8 cellular contexts compared by ENCODE assay signal in the genomic region with DNA sequence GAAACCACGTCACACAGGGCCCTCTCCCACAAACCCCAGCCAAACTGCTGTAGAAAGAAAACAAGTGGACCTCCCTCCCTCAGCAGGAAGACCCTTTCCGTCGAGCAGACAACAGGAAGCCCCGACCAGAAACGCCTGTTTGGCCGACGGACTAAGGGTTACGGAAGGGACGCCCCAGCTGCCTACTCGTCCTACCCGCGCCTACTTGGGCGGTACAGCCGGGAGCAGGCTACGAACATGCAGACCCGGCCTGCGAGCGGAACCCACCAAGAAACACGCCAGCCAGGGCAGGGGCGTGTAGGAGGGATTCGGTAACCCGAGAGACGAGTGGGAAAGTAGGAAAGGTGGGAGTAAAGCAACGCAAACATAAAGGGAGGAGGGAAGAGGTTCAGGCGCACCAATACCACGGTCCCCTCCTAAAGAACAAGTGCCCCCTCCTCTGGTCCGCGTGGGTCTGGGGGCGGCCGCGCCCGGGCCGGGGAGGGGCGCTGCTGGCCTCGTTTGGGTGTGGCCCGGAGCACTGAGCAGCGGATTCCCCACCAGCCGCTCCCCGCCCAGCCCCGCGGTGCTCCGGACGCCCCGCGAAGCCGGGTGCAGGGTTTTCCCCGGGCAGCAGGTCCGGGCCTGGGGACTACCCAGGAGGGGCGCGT. TPM values are rescaled to one million over a fixed set of nuclear protein-coding genes. Genes with fewer than 3 reads are reported as not detected.
DNase-seq lines count a peak whose midpoint lies in the region; ATAC-seq, FAIRE-seq and TF ChIP-seq lines count a peak whose summit lies in the region.

No MANE protein-coding gene starts in this region.

- H3K4me3 ChIP-seq in HFF-Myc (replicated peaks; ENCODE audit: low read depth, low read length) (peak overlapping the region; percentile 92), breast epithelium (peak overlapping the region; percentile 88 to 98 (median 97)), HepG2 (replicated peaks in 1 of 3; ENCODE audit: insufficient read depth in 1 of 3, low read depth in 2 of 3, low read length in 3 of 3) (peak overlapping the region; percentile 69 to 89 (median 81))

- H3K9me3 ChIP-seq in breast epithelium (no peaks in the 10 kb centered on the region), HepG2 (ENCODE audit: low read length) (no peaks in the 10 kb centered on the region)

- H3K9ac ChIP-seq in HepG2 (ENCODE audit: insufficient read depth, low read depth, low read length) = peak overlapping the region; percentile 71

- intact Hi-C loops in breast epithelium (cut with DNase I; ENCODE audit: low total_unique reads) = no loop called here
- intact Hi-C loops in HepG2 (cut with micrococcal nuclease; ENCODE audit: unreplicated experiment) = no loop called here

- H3K27ac ChIP-seq in breast epithelium = peak overlapping the region; percentile 91 to 99
- H3K27ac ChIP-seq in HepG2 (ENCODE audit: extremely low read length, insufficient read depth, low read length) = peak overlapping the region; percentile 50

- H3K36me3 ChIP-seq in breast epithelium (no peaks in the 10 kb centered on the region), HepG2 (replicated peaks in 1 of 2; ENCODE audit: control insufficient read depth in 1 of 2, insufficient read depth in 2 of 2, low read length in 2 of 2) (peaks cover 3% of the 10 kb centered on the region in 2 experiments; a peak in 1 of 5 replicates)

- no peaks in the 10 kb centered on the region for H3K27me3 ChIP-seq in breast epithelium
- H3K27me3 ChIP-seq in HepG2 (ENCODE audit: control insufficient read depth in 1 of 2, insufficient read depth in 2 of 2, low read length in 2 of 2) = no peaks in the 10 kb centered on the region; a peak in 1 of 5 replicates

- TF ChIP-seq CTCF in HFF-Myc (IDR thresholded peaks at IDR 0.05; ENCODE audit: low read depth, low read length, missing control alignments) (no peak), breast epithelium (IDR thresholded peaks at IDR 0.05) (no peak), HepG2 (CRISPR knock-in tag; IDR thresholded peaks at IDR 0.05) (no peak)

- no TSS peak for BruUV-seq in HepG2 (replicated peaks; lab: Mats Ljungman, UMichigan)

- H3K79me2 ChIP-seq in HepG2 (ENCODE audit: insufficient read depth, low read length) = peaks cover 48% of the 10 kb centered on the region

- TF ChIP-seq EP300 in HepG2 (IDR thresholded peaks at IDR 0.05; ENCODE audit: low read depth in 2 of 2, low read length in 2 of 2) (no peak), HepG2 (CRISPR knock-in tag; IDR thresholded peaks at IDR 0.05; ENCODE audit: borderline replicate concordance) (no peak)

- TF ChIP-seq RAD21 in HepG2 (CRISPR knock-in tag; IDR thresholded peaks at IDR 0.05) = no peak

- DNase-seq in HFF-Myc (ENCODE audit: extremely low read depth, low read depth) = no peak
- DNase-seq in T-helper 1 cell = peak in 4 of 5 donors; percentile 18 to 54 (median 22)
- no peak for DNase-seq in breast epithelium (ENCODE audit: low spot score in 2 of 2)
- no peak for DNase-seq in HepG2 (ENCODE audit: low spot score)
- DNase-seq in stimulated activated naive CD4-positive, alpha-beta T cell treated with Interleukin-2 at 50 U/mL for 16 hours (lab: John Stamatoyannopoulos, UW) = peak; percentile 24
- no peak for DNase-seq in NCI-H1048 (lab: John Stamatoyannopoulos, UW)

- H2AFZ ChIP-seq in HepG2 (ENCODE audit: low read length) = no peak overlapping the region

- FAIRE-seq in HepG2 (lab: Jason Lieb, UNC) = no peak

- CTCF ChIA-PET in HepG2 (lab: Yijun Ruan, JAX; ENCODE audit: low intra/inter-chr PET ratio, low total read pairs) = interaction anchor here (4.5 kb wide), 1 partner anchor 25 kb away, joined by 59 read pairs; no protein-coding TSS in a partner anchor

- peaks cover 24% of the 10 kb centered on the region for H4K20me1 ChIP-seq in HepG2 (ENCODE audit: insufficient read depth, low read length)

- WGBS in HepG2 (ENCODE audit: low lambda C conversion rate) = 0% methylated on average over 26 of the region's 50 CpGs

- in situ Hi-C loops in HepG2 (cut with HindIII; ENCODE audit: extremely low pct_ligation_motif_present, low pct_unique_long_range_greater_than_20kb) = no loop called here

- ATAC-seq in HepG2 (peak; percentile 50), HG03457 (IDR thresholded peaks at IDR 0.05; ENCODE audit: unreplicated experiment) (no peak), GM19395 (IDR thresholded peaks at IDR 0.05; ENCODE audit: unreplicated experiment) (no peak)

- TF ChIP-seq POLR2A in breast epithelium (IDR thresholded peaks at IDR 0.05) (no peak), HepG2 (IDR thresholded peaks at IDR 0.05; ENCODE audit: insufficient read depth in 1 of 2, low read depth in 2 of 2, low read length in 2 of 2) (no peak)

- POLR2A ChIA-PET in HepG2 (lab: Yijun Ruan, JAX) = interaction anchor here (1.0 to 2.7 kb wide), 4 partner anchors 8 to 41 kb away, joined by 3 to 19 read pairs (median 4); no protein-coding TSS in a partner anchor

- H3K4me1 ChIP-seq in breast epithelium = peaks cover 19 to 34% of the 10 kb centered on the region in 2 donors
- H3K4me1 ChIP-seq in HepG2 (ENCODE audit: insufficient read depth, low read length) = peaks cover 63% of the 10 kb centered on the region

- H3K4me2 ChIP-seq in HepG2 (ENCODE audit: low read depth, low read length) = peak overlapping the region; percentile 94

TF ChIP-seq in HepG2, 621 proteins besides CTCF, POLR2A, EP300 and RAD21 (continues in another document):
- TF ChIP-seq ZNF841 (CRISPR knock-in tag; IDR thresholded peaks at IDR 0.05; ENCODE audit: borderline replicate concordance) (no peak), PHB2 (IDR thresholded peaks at IDR 0.05; ENCODE audit: partially characterized antibody) (no peak), ZBTB7A (CRISPR knock-in tag; IDR thresholded peaks at IDR 0.05) (0 out of 2 replicates have a peak, but pooled peaks have one; percentile 39), HOXA3 (CRISPR knock-in tag; IDR thresholded peaks at IDR 0.05) (0 out of 2 replicates have a peak, but pooled peaks have one; percentile 13), HNRNPL (IDR thresholded peaks at IDR 0.05; ENCODE audit: low read depth, low read length) (no peak), ZNF883 (CRISPR knock-in tag; IDR thresholded peaks at IDR 0.05; ENCODE audit: not compliant biosample characterization) (peak; percentile 5)

RNA-seq across cellular contexts. Expression of a gene that starts 0.5 kb away (rescaled TPM):
- total RNA-seq in breast epithelium (100 to 1,000 TPM in 1 of 3 donors, 10 to 100 TPM in 2; 70.4 to 156 (median 84.9) TPM), HepG2 (2016; rRNA removed; fragmentation: Illumina TruSeq; extraction: Trizol) (16.8 and 25.6 TPM in 2 replicates)
- 11.2 and 14.8 TPM in 2 replicates for total RNA-seq in HepG2 (2016; cell fraction: cytosol; rRNA removed; fragmentation: Illumina TruSeq; extraction: Trizol; ENCODE audit: low read depth)
- total RNA-seq in HepG2 (2016; cell fraction: insoluble cytoplasmic fraction; rRNA removed; fragmentation: Illumina TruSeq; extraction: Trizol) = 16.6 and 20.0 TPM in 2 replicates
- 11.0 and 15.4 TPM in 2 replicates for total RNA-seq in HepG2 (2016; cell fraction: membrane; rRNA removed; fragmentation: Illumina TruSeq; extraction: Trizol)
- 9.2 and 9.3 TPM in 2 replicates for total RNA-seq in HepG2 (2016; cell fraction: nucleus; rRNA removed; fragmentation: Illumina TruSeq; extraction: Trizol)
- polyA plus RNA-seq in HepG2 (2011; rRNA removed) = 21.2 and 28.7 TPM in 2 replicates
- 20.0 and 23.9 TPM in 2 replicates for polyA plus RNA-seq in HepG2 (2011; cell fraction: cytosol; rRNA removed)
- 4.5 and 6.8 TPM in 2 replicates for polyA plus RNA-seq in HepG2 (2011; cell fraction: nucleus; rRNA removed)
- polyA plus RNA-seq in HepG2 (2012) = 83.4 and 162 TPM in 2 replicates
- polyA plus RNA-seq in HepG2 (2016; cell fraction: cytosol; fragmentation: Illumina TruSeq; extraction: Trizol; ENCODE audit: low read depth) = 40.3 and 56.7 TPM in 2 replicates
- polyA plus RNA-seq in HepG2 (2016; cell fraction: insoluble cytoplasmic fraction; fragmentation: Illumina TruSeq; extraction: Trizol; ENCODE audit: low read depth) = 59.5 and 63.7 TPM in 2 replicates
- 33.3 and 43.6 TPM in 2 replicates for polyA plus RNA-seq in HepG2 (2016; cell fraction: membrane; fragmentation: Illumina TruSeq; extraction: Trizol; ENCODE audit: low read depth)
- polyA plus RNA-seq in HepG2 (2016; cell fraction: nucleus; fragmentation: Illumina TruSeq; extraction: Trizol; ENCODE audit: insufficient read depth, low read depth) = 26.6 and 31.6 TPM in 2 replicates
- polyA minus RNA-seq in HepG2 (2011; rRNA and poly(A)+ RNA removed; ENCODE audit: low replicate concordance) = 10.2 and 42.1 TPM in 2 replicates
- polyA minus RNA-seq in HepG2 (2011; cell fraction: cytosol; rRNA and poly(A)+ RNA removed) = 51.8 and 64.0 TPM in 2 replicates
- polyA minus RNA-seq in HepG2 (2011; cell fraction: nucleus; rRNA and poly(A)+ RNA removed) = 12.5 and 18.9 TPM in 2 replicates

RNA-seq across cellular contexts. Expression of a gene that starts 43.6 kb away (rescaled TPM):
- total RNA-seq in breast epithelium (100 to 1,000 TPM; 220 to 325 (median 275) TPM), HepG2 (2016; rRNA removed; fragmentation: Illumina TruSeq; extraction: Trizol) (5.9 and 6.6 TPM in 2 replicates)
- 1.3 and 3.2 TPM in 2 replicates for total RNA-seq in HepG2 (2016; cell fraction: cytosol; rRNA removed; fragmentation: Illumina TruSeq; extraction: Trizol; ENCODE audit: low read depth)
- total RNA-seq in HepG2 (2016; cell fraction: insoluble cytoplasmic fraction; rRNA removed; fragmentation: Illumina TruSeq; extraction: Trizol) = 4.3 and 7.0 TPM in 2 replicates
- 3.4 and 3.6 TPM in 2 replicates for total RNA-seq in HepG2 (2016; cell fraction: membrane; rRNA removed; fragmentation: Illumina TruSeq; extraction: Trizol)
- total RNA-seq in HepG2 (2016; cell fraction: nucleus; rRNA removed; fragmentation: Illumina TruSeq; extraction: Trizol) = 1.3 and 2.0 TPM in 2 replicates
- 32.5 and 34.4 TPM in 2 replicates for polyA plus RNA-seq in HepG2 (2011; rRNA removed)
- polyA plus RNA-seq in HepG2 (2011; cell fraction: cytosol; rRNA removed) = 34.2 and 35.0 TPM in 2 replicates
- 3.5 and 6.0 TPM in 2 replicates for polyA plus RNA-seq in HepG2 (2011; cell fraction: nucleus; rRNA removed)
- polyA plus RNA-seq in HepG2 (2012) = 12.4 and 19.5 TPM in 2 replicates
- 10.8 and 13.7 TPM in 2 replicates for polyA plus RNA-seq in HepG2 (2016; cell fraction: cytosol; fragmentation: Illumina TruSeq; extraction: Trizol; ENCODE audit: low read depth)
- polyA plus RNA-seq in HepG2 (2016; cell fraction: insoluble cytoplasmic fraction; fragmentation: Illumina TruSeq; extraction: Trizol; ENCODE audit: low read depth) = 24.8 and 27.8 TPM in 2 replicates
- 11.2 and 13.6 TPM in 2 replicates for polyA plus RNA-seq in HepG2 (2016; cell fraction: membrane; fragmentation: Illumina TruSeq; extraction: Trizol; ENCODE audit: low read depth)
- polyA plus RNA-seq in HepG2 (2016; cell fraction: nucleus; fragmentation: Illumina TruSeq; extraction: Trizol; ENCODE audit: insufficient read depth, low read depth) = 8.1 and 10.6 TPM in 2 replicates
- 24.1 and 1,581 TPM in 2 replicates for polyA minus RNA-seq in HepG2 (2011; rRNA and poly(A)+ RNA removed; ENCODE audit: low replicate concordance)
- 14.6 and 16.4 TPM in 2 replicates for polyA minus RNA-seq in HepG2 (2011; cell fraction: cytosol; rRNA and poly(A)+ RNA removed)
- polyA minus RNA-seq in HepG2 (2011; cell fraction: nucleus; rRNA and poly(A)+ RNA removed) = 5.2 and 6.7 TPM in 2 replicates

Comparison
In these comparisons a context has a peak if more than half of its experiments do, and no peak if none do; other contexts are left out.
1. DNase-seq: peak in T-helper 1 cell (4 of 5) and stimulated activated naive CD4-positive, alpha-beta T cell treated with Interleukin-2 at 50 U/mL for 16 hours (single experiment); none in HFF-Myc (single experiment), breast epithelium (0 of 2), HepG2 (single experiment) and NCI-H1048 (single experiment).
2. RNA of a gene that starts 43.6 kb away (total RNA-seq): 220 to 325 TPM in breast epithelium; 1.3 to 7.0 TPM in HepG2; every median in the first group is over 10 times any median in the second.
3. Peak in every context shown above with its lines, with median percentiles within 50 percentile points of each other: H3K4me3 ChIP-seq.